In genomic region chr11:79506124-79506523, GRCh38 we compare ENCODE assay signal across 8 cellular contexts.
"Had no signal": no experiment of that assay in that cellular context is flagged by ENCODE, and none has a peak within 500 bp of the region (broad histone marks: within the 10 kb centered on the region; RNA-seq: fewer than 3 reads in every experiment).

No MANE protein-coding gene starts in this region.

- H3K27ac ChIP-seq: HL-60 had no signal

- DNase-seq: IMR-90, KBM-7, KG1 had no signal

- H3K27ac Mint-ChIP-seq: IgD-negative memory B cell had no signal

- ATAC-seq: HepG2, K562 had no signal

- H3K4me1 Mint-ChIP-seq: IgD-negative memory B cell had no signal

- H3K36me3 Mint-ChIP-seq: IgD-negative memory B cell had no signal

- FAIRE-seq: HepG2, HTR-8/SVneo, K562 had no signal

- H3K9me3 Mint-ChIP-seq: IgD-negative memory B cell had no signal

- H3K4me3 ChIP-seq: K562 had no signal

- H3K4me3 Mint-ChIP-seq: IgD-negative memory B cell had no signal
